ENCODE assay signal across 14 cellular contexts in the genomic region with DNA sequence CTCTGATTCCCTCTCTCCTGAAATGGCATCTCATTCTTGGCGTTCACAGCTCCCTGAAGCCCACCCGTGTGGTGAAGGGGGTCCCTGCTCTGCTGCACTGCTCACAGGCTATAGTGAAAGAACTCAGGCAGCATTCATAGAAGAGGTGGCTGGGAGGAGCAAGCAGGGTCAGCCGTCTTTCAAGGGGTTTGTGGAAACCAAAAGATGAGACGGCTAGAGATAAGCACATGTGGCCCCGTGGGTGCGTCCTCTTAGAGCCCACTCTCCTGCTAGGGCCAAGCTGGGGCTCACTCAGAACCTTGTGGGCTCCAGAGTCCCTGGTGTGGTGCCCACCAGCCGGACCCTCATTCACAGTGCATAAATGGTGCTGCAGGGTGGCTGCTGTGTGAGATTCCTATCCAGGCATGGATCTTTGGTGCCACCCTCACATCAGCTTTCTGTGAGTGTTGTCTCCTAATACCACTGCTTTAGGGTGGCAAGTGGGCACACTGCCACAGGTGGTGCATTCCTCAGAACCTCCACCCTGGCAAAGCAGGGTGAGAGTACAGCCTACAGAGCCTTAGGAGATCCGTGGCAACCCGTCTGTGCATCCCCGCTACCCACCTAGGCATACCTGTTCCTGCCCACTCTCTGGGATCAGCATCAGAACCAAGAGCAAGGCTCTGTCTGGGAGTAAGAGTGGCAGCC. TPM values are rescaled to one million over a fixed set of nuclear protein-coding genes. Genes with fewer than 3 reads are reported as not detected.
DNase-seq lines count a peak whose midpoint lies in the region; ATAC-seq and TF ChIP-seq lines count a peak whose summit lies in the region.
"Had no signal": no experiment of that assay in that cellular context is flagged by ENCODE, and none has a peak within 500 bp of the region (broad histone marks: within the 10 kb centered on the region; RNA-seq: fewer than 3 reads in every experiment).

No MANE protein-coding gene starts in this region.

- WGBS in liver: 88% methylated on average over 10 of the region's 10 CpGs
- 66% methylated on average over 2 of the region's 10 CpGs for WGBS in right lobe of liver (ENCODE audit: insufficient coverage, low coverage, low lambda C conversion rate, missing lambda C conversion rate)

- ATAC-seq in right lobe of liver: no peak
- no peak for ATAC-seq in naive thymus-derived CD8-positive, alpha-beta T cell
- ATAC-seq in HG02840 (IDR thresholded peaks at IDR 0.05; ENCODE audit: low FRiP score, unreplicated experiment): no peak
- ATAC-seq in HG02885 (IDR thresholded peaks at IDR 0.05; ENCODE audit: poor library complexity, unreplicated experiment): no peak

- H3K36me3 Mint-ChIP-seq in MCF 10A (ENCODE audit: insufficient read depth, unreplicated experiment): peaks cover 38% of the 10 kb centered on the region
- H3K36me3 Mint-ChIP-seq in naive thymus-derived CD8-positive, alpha-beta T cell: no peaks in the 10 kb centered on the region

- H3K4me1 ChIP-seq in liver (ENCODE audit: control insufficient read depth in 4 of 4, insufficient read depth in 4 of 4, low read length in 3 of 4) (peaks cover 22 to 68% (median 52%) of the 10 kb centered on the region in 4 donors), right lobe of liver (peaks cover 0 to 78% (median 23%) of the 10 kb centered on the region in 4 donors)

- TF ChIP-seq CTCF in liver (IDR thresholded peaks at IDR 0.05; ENCODE audit: low read depth, low read length, missing input control): no peak
- TF ChIP-seq CTCF in right lobe of liver (IDR thresholded peaks at IDR 0.05): no peak
- no peak for TF ChIP-seq CTCF in MCF 10A (IDR thresholded peaks at IDR 0.05; ENCODE audit: unreplicated experiment)

- no TSS peak for BruUV-seq in MCF 10A (replicated peaks; lab: Mats Ljungman, UMichigan)

- CTCF ChIA-PET in MCF 10A (lab: Yijun Ruan, JAX): interaction anchor here (0.6 to 5.3 kb wide), 8 partner anchors 15 to 1432 kb away, joined by 3 to 43 read pairs (median 4); no protein-coding TSS in a partner anchor

- no peaks in the 10 kb centered on the region for H3K9me3 ChIP-seq in liver (ENCODE audit: control insufficient read depth in 4 of 4, low read length in 3 of 4)
- H3K9me3 ChIP-seq in right lobe of liver: no peaks in the 10 kb centered on the region

- H3K27ac ChIP-seq in liver (ENCODE audit: low read depth in 1 of 2, low read length in 2 of 2) (peak overlapping the region; percentile 73 to 82), right lobe of liver (peak overlapping the region in 1 of 3 donors; percentile 71)

- TF ChIP-seq RAD21 in liver (IDR thresholded peaks at IDR 0.05): no peak

- peaks cover 37% of the 10 kb centered on the region for H3K4me1 Mint-ChIP-seq in MCF 10A (ENCODE audit: insufficient read depth, unreplicated experiment)
- H3K4me1 Mint-ChIP-seq in naive thymus-derived CD8-positive, alpha-beta T cell: peaks cover 26 to 69% (median 39%) of the 10 kb centered on the region in 4 donors

- intact Hi-C loops in right lobe of liver (cut with DNase I) (no loop called here), MCF 10A (cut with micrococcal nuclease) (no loop called here)

- POLR2A ChIA-PET in MCF 10A (lab: Yijun Ruan, JAX): interaction anchor here (0.8 to 5.7 kb wide), 8 partner anchors 11 to 171 kb away, joined by 3 to 99 read pairs (median 26); a partner anchor contains a TSS
- POLR2A ChIA-PET in naive thymus-derived CD8-positive, alpha-beta T cell (lab: Charles Lee): interaction anchor here (0.7 to 0.9 kb wide), 2 partner anchors 12 to 26 kb away, joined by 3 to 4 read pairs; no protein-coding TSS in a partner anchor

- H3K27ac Mint-ChIP-seq in MCF 10A (ENCODE audit: low read depth, unreplicated experiment): peak overlapping the region; percentile 88
- H3K27ac Mint-ChIP-seq in naive thymus-derived CD8-positive, alpha-beta T cell: peak overlapping the region in 7 of 10 donors; percentile 15 to 93 (median 60)

- no peak overlapping the region for H3K9ac ChIP-seq in liver (ENCODE audit: low read depth in 1 of 2, low read length in 2 of 2)

- H3K9me3 Mint-ChIP-seq in MCF 10A (ENCODE audit: unreplicated experiment): no peaks in the 10 kb centered on the region
- no peaks in the 10 kb centered on the region for H3K9me3 Mint-ChIP-seq in naive thymus-derived CD8-positive, alpha-beta T cell
- H3K9me3 Mint-ChIP-seq: immature natural killer cell; T-helper 1 cell treated with Interleukin-12 subunit alpha and Interleukin-12 subunit beta and Interleukin-4 antibody, amounts not matched to agents 30 μg/mL and 1 μg/mL, for 36 hours had no signal

- DNase-seq in right lobe of liver (no peak), MCF 10A (ENCODE audit: unreplicated experiment) (no peak), MV-4-11 (lab: John Stamatoyannopoulos, UW) (no peak), NCI-H510A (lab: John Stamatoyannopoulos, UW) (no peak)
- DNase-seq in naive thymus-derived CD8-positive, alpha-beta T cell: peak in 1 of 10 donors; percentile 35
- DNase-seq: activated naive CD4-positive, alpha-beta T cell treated with anti-CD3 and anti-CD28 coated beads, Interleukin-2, amount 50 U/mL, for 16 hours; cerebellar nuclear complex; DND-41; immature natural killer cell; trophoblast cell had no signal

- no peak for TF ChIP-seq POLR2A in right lobe of liver (IDR thresholded peaks at IDR 0.05)

- H3K36me3 ChIP-seq in liver (ENCODE audit: control insufficient read depth in 4 of 4, insufficient read depth in 3 of 4, low read depth in 1 of 4, low read length in 3 of 4) (no peaks in the 10 kb centered on the region), right lobe of liver (no peaks in the 10 kb centered on the region)

- peak overlapping the region; percentile 58 for H3K4me3 Mint-ChIP-seq in MCF 10A (ENCODE audit: unreplicated experiment)
- peak overlapping the region in 1 of 10 donors; percentile 33 for H3K4me3 Mint-ChIP-seq in naive thymus-derived CD8-positive, alpha-beta T cell
- H3K4me3 Mint-ChIP-seq: immature natural killer cell had no signal

- no peaks in the 10 kb centered on the region for H3K27me3 Mint-ChIP-seq in MCF 10A (ENCODE audit: insufficient read depth, unreplicated experiment)
- H3K27me3 Mint-ChIP-seq in naive thymus-derived CD8-positive, alpha-beta T cell: no peaks in the 10 kb centered on the region

- H3K27me3 ChIP-seq in liver (ENCODE audit: control insufficient read depth in 4 of 4, insufficient read depth in 4 of 4, low read length in 3 of 4): no peaks in the 10 kb centered on the region
- no peaks in the 10 kb centered on the region for H3K27me3 ChIP-seq in right lobe of liver

- H3K4me3 ChIP-seq in liver (ENCODE audit: low read depth in 1 of 3, low read length in 3 of 3): no peak overlapping the region
- no peak overlapping the region for H3K4me3 ChIP-seq in right lobe of liver

TF ChIP-seq in liver, 16 proteins besides CTCF, POLR2A, EP300 and RAD21 (continues in another document):
- no peak for TF ChIP-seq NR2F2 (IDR thresholded peaks at IDR 0.05)
- TF ChIP-seq, protein P1, sequence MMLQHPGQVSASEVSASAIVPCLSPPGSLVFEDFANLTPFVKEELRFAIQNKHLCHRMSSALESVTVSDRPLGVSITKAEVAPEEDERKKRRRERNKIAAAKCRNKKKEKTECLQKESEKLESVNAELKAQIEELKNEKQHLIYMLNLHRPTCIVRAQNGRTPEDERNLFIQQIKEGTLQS (IDR thresholded peaks at IDR 0.05): no peak
- TF ChIP-seq YY1 (IDR thresholded peaks at IDR 0.05): no peak
- TF ChIP-seq JUND (IDR thresholded peaks at IDR 0.05): no peak
- TF ChIP-seq FOXA1 (IDR thresholded peaks at IDR 0.05): no peak
- TF ChIP-seq, protein P2, sequence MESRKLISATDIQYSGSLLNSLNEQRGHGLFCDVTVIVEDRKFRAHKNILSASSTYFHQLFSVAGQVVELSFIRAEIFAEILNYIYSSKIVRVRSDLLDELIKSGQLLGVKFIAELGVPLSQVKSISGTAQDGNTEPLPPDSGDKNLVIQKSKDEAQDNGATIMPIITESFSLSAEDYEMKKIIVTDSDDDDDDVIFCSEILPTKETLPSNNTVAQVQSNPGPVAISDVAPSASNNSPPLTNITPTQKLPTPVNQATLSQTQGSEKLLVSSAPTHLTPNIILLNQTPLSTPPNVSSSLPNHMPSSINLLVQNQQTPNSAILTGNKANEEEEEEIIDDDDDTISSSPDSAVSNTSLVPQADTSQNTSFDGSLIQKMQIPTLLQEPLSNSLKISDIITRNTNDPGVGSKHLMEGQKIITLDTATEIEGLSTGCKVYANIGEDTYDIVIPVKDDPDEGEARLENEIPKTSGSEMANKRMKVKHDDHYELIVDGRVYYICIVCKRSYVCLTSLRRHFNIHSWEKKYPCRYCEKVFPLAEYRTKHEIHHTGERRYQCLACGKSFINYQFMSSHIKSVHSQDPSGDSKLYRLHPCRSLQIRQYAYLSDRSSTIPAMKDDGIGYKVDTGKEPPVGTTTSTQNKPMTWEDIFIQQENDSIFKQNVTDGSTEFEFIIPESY (IDR thresholded peaks at IDR 0.05): no peak
- no peak for TF ChIP-seq TAF1 (conservative IDR thresholded peaks at IDR 0.05)
- TF ChIP-seq GABPA (IDR thresholded peaks at IDR 0.05 in 1 of 2, conservative IDR thresholded peaks at IDR 0.05 in 1 of 2): no peak

RNA-seq across cellular contexts. Expression of a gene that starts 11.2 kb away (rescaled TPM):
- total RNA-seq in liver (10 to 100 TPM; 38.8 to 52.2 TPM), right lobe of liver (10 to 100 TPM; 17.1 to 67.7 (median 20.3) TPM), MCF 10A (2022) (38.6 and 46.4 TPM in 2 replicates)
- polyA plus RNA-seq in liver: 10 to 100 TPM; 14.3 to 15.2 TPM
- total RNA-seq in naive thymus-derived CD8-positive, alpha-beta T cell: 10 to 100 TPM; 19.8 to 25.1 TPM
- polyA plus RNA-seq in naive thymus-derived CD8-positive, alpha-beta T cell: 1 to 10 TPM; 4.1 to 6.8 (median 5.0) TPM

RNA-seq across cellular contexts. Expression of a gene that starts 43.8 kb away (rescaled TPM):
- 10 to 100 TPM; 14.9 to 19.5 TPM for total RNA-seq in liver
- 100 to 1,000 TPM in 1 of 2 donors, 10 to 100 TPM in 1; 79.1 to 107 TPM for polyA plus RNA-seq in liver
- 10 to 100 TPM; 43.4 to 83.0 (median 51.0) TPM for total RNA-seq in right lobe of liver
- 45.6 and 50.5 TPM in 2 replicates for total RNA-seq in MCF 10A (2022)
- total RNA-seq in naive thymus-derived CD8-positive, alpha-beta T cell: 100 to 1,000 TPM; 110 TPM
- 100 to 1,000 TPM; 232 to 246 (median 232) TPM for polyA plus RNA-seq in naive thymus-derived CD8-positive, alpha-beta T cell

RNA-seq across cellular contexts. Expression of a gene that starts 44.1 kb away (rescaled TPM):
- total RNA-seq in liver (1 to 10 TPM; 6.7 to 8.6 TPM), right lobe of liver (10 to 100 TPM in 2 of 6 experiments, 1 to 10 TPM in 4; 3.6 to 13.6 (median 7.3) TPM), MCF 10A (2022) (3.4 and 6.6 TPM in 2 replicates)
- polyA plus RNA-seq in liver: 1 to 10 TPM; 2.5 to 3.5 TPM
- total RNA-seq in naive thymus-derived CD8-positive, alpha-beta T cell: 10 to 100 TPM; 12.0 to 12.4 TPM
- polyA plus RNA-seq in naive thymus-derived CD8-positive, alpha-beta T cell: 1 to 10 TPM in 2 of 3 donors, under 1 TPM in 1; 0.50 to 2.2 (median 1.3) TPM

RNA-seq across cellular contexts. Expression of a gene that starts 59.4 kb away (rescaled TPM):
- total RNA-seq in liver: under 1 TPM in 1 of 2 donors, not detected in 1; 0.08 TPM
- polyA plus RNA-seq in liver: under 1 TPM in 1 of 2 donors, not detected in 1; 0.17 TPM
- total RNA-seq in right lobe of liver: under 1 TPM in 2 of 6 experiments, not detected in 4; 0.13 to 0.46 TPM
- 0.47 TPM in 1 of 2 replicates, not detected in the other for total RNA-seq in MCF 10A (2022)
- total RNA-seq in naive thymus-derived CD8-positive, alpha-beta T cell: 1 to 10 TPM in 1 of 2 experiments, under 1 TPM in 1; 0.71 to 1.0 TPM
- not detected for polyA plus RNA-seq in naive thymus-derived CD8-positive, alpha-beta T cell
